In the genomic region with DNA sequence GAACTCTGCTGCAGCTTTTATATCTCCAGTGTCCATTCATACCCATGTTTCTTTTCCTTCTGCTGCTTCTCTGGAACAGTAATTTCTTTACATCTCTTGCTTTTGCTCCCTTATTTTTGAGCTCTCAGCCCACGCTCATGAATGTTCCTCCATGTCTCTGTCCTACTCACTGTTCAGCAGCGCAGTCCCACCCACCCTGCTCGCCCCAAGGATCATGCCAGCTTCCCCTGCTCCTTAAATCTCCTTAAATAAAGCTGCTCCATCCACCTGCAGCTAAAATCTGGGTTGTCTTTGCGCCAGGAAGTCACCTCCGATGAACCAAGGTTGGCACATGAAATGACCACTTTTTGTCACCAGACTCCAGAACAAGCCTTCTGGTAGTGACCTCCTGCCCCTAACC, we compare ENCODE assay signal across 22 cellular contexts.
"Had no signal": no experiment of that assay in that cellular context is flagged by ENCODE, and none has a peak within 500 bp of the region (broad histone marks: within the 10 kb centered on the region; RNA-seq: fewer than 3 reads in every experiment).

No MANE protein-coding gene starts in this region.

- H3K4me1 ChIP-seq: prostate gland, right atrium auricular region, transverse colon had no signal

- H3K27ac ChIP-seq: foreskin keratinocyte, lower lobe of right lung, ovary, prostate gland, right atrium auricular region, transverse colon had no signal

- H3K27me3 Mint-ChIP-seq: activated naive CD8-positive, alpha-beta T cell treated with anti-CD3 and anti-CD28 coated beads, Interleukin-2, amount 10 ng/mL, durations not matched to agents 7 days and 5 days; dendritic cell treated with granulocyte-macrophage colony-stimulating factor and Interleukin-4, amounts not matched to agents 40 ng/mL and 50 ng/mL, for 4 days; naive thymus-derived CD8-positive, alpha-beta T cell; stimulated activated naive CD8-positive, alpha-beta T cell treated with anti-CD3 and anti-CD28 coated beads, Interleukin-15, amount 100 ng/mL, for 72 hours had no signal

- H3K4me3 ChIP-seq: lower lobe of right lung, ovary, prostate gland, right atrium auricular region, transverse colon had no signal

- H3K9me3 Mint-ChIP-seq: activated naive CD4-positive, alpha-beta T cell treated with anti-CD3 and anti-CD28 coated beads for 36 hours; activated naive CD8-positive, alpha-beta T cell treated with anti-CD3 and anti-CD28 coated beads, Interleukin-2, amount 10 ng/mL, durations not matched to agents 7 days and 5 days; dendritic cell treated with granulocyte-macrophage colony-stimulating factor and Interleukin-4, amounts not matched to agents 40 ng/mL and 50 ng/mL, for 4 days; immature natural killer cell; naive thymus-derived CD8-positive, alpha-beta T cell; stimulated activated naive CD8-positive, alpha-beta T cell treated with anti-CD3 and anti-CD28 coated beads, Interleukin-15, amount 100 ng/mL, for 72 hours; T-helper 2 cell treated with Interferon-gamma antibody and Interleukin-4, amounts not matched to agents 5 μg/mL and 100 μg/mL, for 36 hours had no signal

- DNase-seq: activated CD8-positive, alpha-beta memory T cell treated with anti-CD3 and anti-CD28 coated beads, Interleukin-2, amount 50 U/mL, for 4 hours; activated effector memory CD4-positive, alpha-beta T cell treated with Interleukin-2 at 50 U/mL for 16 hours; activated naive CD4-positive, alpha-beta T cell treated with anti-CD3 and anti-CD28 coated beads for 36 hours; activated naive CD8-positive, alpha-beta T cell treated with anti-CD3 and anti-CD28 coated beads, Interleukin-2, amount 10 ng/mL, durations not matched to agents 7 days and 5 days; activated T-cell treated with anti-CD3 and anti-CD28 coated beads, Interleukin-2, amount 50 U/mL, for 48 hours; amniotic stem cell; cerebellar nuclear complex; effector CD8-positive, alpha-beta T cell; immature natural killer cell; lower lobe of right lung; naive thymus-derived CD8-positive, alpha-beta T cell; ovary; stimulated activated CD4-positive, alpha-beta T cell treated with anti-CD3 and anti-CD28 coated beads, Interleukin-12 subunit alpha, Interleukin-12 subunit beta, amount 100 ng/mL, for 4 hours; stimulated activated CD4-positive, alpha-beta T cell treated with anti-CD3 and anti-CD28 coated beads, Interleukin-4, amount 100 ng/mL, for 4 hours; stimulated activated naive CD8-positive, alpha-beta T cell treated with anti-CD3 and anti-CD28 coated beads, Interleukin-15, amount 100 ng/mL, for 72 hours; transverse colon had no signal

- H3K27ac Mint-ChIP-seq: activated naive CD4-positive, alpha-beta T cell treated with anti-CD3 and anti-CD28 coated beads for 36 hours; activated naive CD8-positive, alpha-beta T cell treated with anti-CD3 and anti-CD28 coated beads, Interleukin-2, amount 10 ng/mL, durations not matched to agents 7 days and 5 days; dendritic cell treated with granulocyte-macrophage colony-stimulating factor and Interleukin-4, amounts not matched to agents 40 ng/mL and 50 ng/mL, for 4 days; T-helper 2 cell treated with Interferon-gamma antibody and Interleukin-4, amounts not matched to agents 5 μg/mL and 100 μg/mL, for 36 hours had no signal

- H3K9me3 ChIP-seq: lower lobe of right lung, ovary, prostate gland, right atrium auricular region, transverse colon had no signal

- ATAC-seq: foreskin keratinocyte; left lobe of liver; lower lobe of right lung; naive thymus-derived CD8-positive, alpha-beta T cell; stimulated activated naive CD8-positive, alpha-beta T cell treated with anti-CD3 and anti-CD28 coated beads, Interleukin-15, amount 100 ng/mL, for 72 hours had no signal

- H3K4me1 Mint-ChIP-seq: activated naive CD8-positive, alpha-beta T cell treated with anti-CD3 and anti-CD28 coated beads, Interleukin-2, amount 10 ng/mL, durations not matched to agents 7 days and 5 days; immature natural killer cell; naive thymus-derived CD8-positive, alpha-beta T cell; stimulated activated naive CD8-positive, alpha-beta T cell treated with anti-CD3 and anti-CD28 coated beads, Interleukin-15, amount 100 ng/mL, for 72 hours had no signal

- H3K27me3 ChIP-seq: foreskin keratinocyte, ovary, right atrium auricular region, transverse colon had no signal

- H3K36me3 ChIP-seq: ovary had no signal

- H3K4me3 Mint-ChIP-seq: activated naive CD4-positive, alpha-beta T cell treated with anti-CD3 and anti-CD28 coated beads for 36 hours; activated naive CD8-positive, alpha-beta T cell treated with anti-CD3 and anti-CD28 coated beads, Interleukin-2, amount 10 ng/mL, durations not matched to agents 7 days and 5 days; dendritic cell treated with granulocyte-macrophage colony-stimulating factor and Interleukin-4, amounts not matched to agents 40 ng/mL and 50 ng/mL, for 4 days; immature natural killer cell; naive thymus-derived CD8-positive, alpha-beta T cell; stimulated activated naive CD8-positive, alpha-beta T cell treated with anti-CD3 and anti-CD28 coated beads, Interleukin-15, amount 100 ng/mL, for 72 hours; T-helper 2 cell treated with Interferon-gamma antibody and Interleukin-4, amounts not matched to agents 5 μg/mL and 100 μg/mL, for 36 hours had no signal
